In genomic region chr10:61965694-61966284, GRCh38 we compare ENCODE assay signal across 20 cellular contexts.
A peak's percentile ranks its signal among the peaks of the same experiment; 100 is the strongest.
DNase-seq lines count a peak whose midpoint lies in the region; FAIRE-seq and TF ChIP-seq lines count a peak whose summit lies in the region.
"Had no signal": no experiment of that assay in that cellular context is flagged by ENCODE, and none has a peak within 500 bp of the region (broad histone marks: within the 10 kb centered on the region; RNA-seq: fewer than 3 reads in every experiment).

No MANE protein-coding gene starts in this region.

- no peaks in the 10 kb centered on the region for H3K9me3 Mint-ChIP-seq in Caco-2 (ENCODE audit: unreplicated experiment)
- peaks cover 5% of the 10 kb centered on the region for H3K9me3 Mint-ChIP-seq in chondrocyte (ENCODE audit: low read depth)

- CTCF ChIA-PET in Caco-2 (lab: Charles Lee), result no interaction called here
- CTCF ChIA-PET in RWPE1 (lab: Yijun Ruan, JAX), result interaction anchor here (0.6 kb wide), 1 partner anchor 104 kb away, joined by 3 read pairs; no protein-coding TSS in a partner anchor

- H3K27me3 Mint-ChIP-seq in Caco-2 (ENCODE audit: insufficient read depth, unreplicated experiment) (no peaks in the 10 kb centered on the region), chondrocyte (ENCODE audit: low read depth) (no peaks in the 10 kb centered on the region)

- peaks cover 93% of the 10 kb centered on the region for H3K4me1 ChIP-seq in Caco-2
- H3K4me1 ChIP-seq: uterus had no signal

- H3K27me3 ChIP-seq in Caco-2 (replicated peaks; ENCODE audit: control insufficient read depth, insufficient read depth, low read length) (no peaks in the 10 kb centered on the region), brain microvascular endothelial cell (replicated peaks) (no peaks in the 10 kb centered on the region)
- H3K27me3 ChIP-seq: ascending aorta, uterus had no signal

- POLR2A ChIA-PET in Caco-2 (lab: Charles Lee), result no interaction called here
- POLR2A ChIA-PET in RWPE1 (lab: Yijun Ruan, JAX; ENCODE audit: low non-redundant PET), result no interaction called here

- intact Hi-C loops in Caco-2 (cut with micrococcal nuclease; ENCODE audit: unreplicated experiment), result no loop called here

- H3K36me3 ChIP-seq in Caco-2 (ENCODE audit: control insufficient read depth, insufficient read depth, low read length) (peaks cover 10% of the 10 kb centered on the region), brain microvascular endothelial cell (replicated peaks) (no peaks in the 10 kb centered on the region)
- H3K36me3 ChIP-seq: ascending aorta, uterus had no signal

- no TSS peak for BruUV-seq in Caco-2 (replicated peaks; lab: Mats Ljungman, UMichigan)

- no peak overlapping the region for H3K27ac ChIP-seq in brain microvascular endothelial cell
- H3K27ac ChIP-seq in RWPE1, result no peak overlapping the region
- H3K27ac ChIP-seq: PC-9, uterus, VCaP had no signal

- H3K4me3 Mint-ChIP-seq in Caco-2 (ENCODE audit: unreplicated experiment) (peak overlapping the region; percentile 32), chondrocyte (ENCODE audit: unreplicated experiment) (no peak overlapping the region)

- peaks cover 93% of the 10 kb centered on the region for H3K36me3 Mint-ChIP-seq in Caco-2 (ENCODE audit: insufficient read depth, unreplicated experiment)
- H3K36me3 Mint-ChIP-seq in chondrocyte (ENCODE audit: low read depth), result peaks cover 7% of the 10 kb centered on the region

- TF ChIP-seq CTCF in Caco-2 (IDR thresholded peaks at IDR 0.05; ENCODE audit: insufficient read depth in 1 of 2, low read depth in 1 of 2, low read length in 1 of 2, severe bottlenecking in 1 of 2, unreplicated experiment in 1 of 2) (no peak), chondrocyte (IDR thresholded peaks at IDR 0.05) (no peak), brain microvascular endothelial cell (IDR thresholded peaks at IDR 0.05; ENCODE audit: low read depth, low read length, missing control alignments) (no peak), RWPE1 (conservative IDR thresholded peaks at IDR 0.05; ENCODE audit: low read depth) (no peak)

- no peak for DNase-seq in Caco-2
- no peak for DNase-seq in Jurkat, Clone E6-1 (ENCODE audit: low read depth, low spot score)
- DNase-seq in chondrocyte (ENCODE audit: low spot score), result no peak
- DNase-seq in brain microvascular endothelial cell, result no peak
- DNase-seq in NCI-H446 (lab: John Stamatoyannopoulos, UW), result no peak
- DNase-seq in activated CD4-positive, alpha-beta T cell treated with anti-CD3 and anti-CD28 coated beads for 48 hours, result no peak
- DNase-seq in RWPE1 (ENCODE audit: low spot score), result no peak
- DNase-seq: cortex of kidney; DMS79; H7; islet precursor cell; KG1; mesendoderm; NCI-H146; PC-9; stimulated activated naive CD4-positive, alpha-beta T cell; uterus had no signal

- in situ Hi-C loops in brain microvascular endothelial cell (cut with HindIII; ENCODE audit: low pct_ligation_motif_present, low sequenced_read_pairs), result no loop called here

- H3K4me1 Mint-ChIP-seq in Caco-2 (ENCODE audit: low read depth, unreplicated experiment) (peaks cover 82% of the 10 kb centered on the region), chondrocyte (ENCODE audit: low read depth) (peaks cover 75% of the 10 kb centered on the region)

- peak; percentile 3 for FAIRE-seq in A204.1 (lab: Jason Lieb, UNC)

- H3K9me3 ChIP-seq in Caco-2, result no peaks in the 10 kb centered on the region
- H3K9me3 ChIP-seq: uterus had no signal

- H3K4me3 ChIP-seq in Caco-2 (ENCODE audit: low read depth, low read length) (no peak overlapping the region), brain microvascular endothelial cell (ENCODE audit: low read depth, low read length) (no peak overlapping the region)
- peak overlapping the region; percentile 2; the same call in 1 of the 2 replicates for H3K4me3 ChIP-seq in Jurkat, Clone E6-1 (ENCODE audit: low read length)
- H3K4me3 ChIP-seq: PC-9, uterus had no signal

- H3K27ac Mint-ChIP-seq in Caco-2 (ENCODE audit: unreplicated experiment) (peak overlapping the region; percentile 79), chondrocyte (ENCODE audit: unreplicated experiment) (peak overlapping the region; percentile 95)
